Comparison of ENCODE assay signal across 27 cellular contexts in genomic region chr2:127665267-127665893, GRCh38. TPM values are rescaled to one million over a fixed set of nuclear protein-coding genes. Genes with fewer than 3 reads are reported as not detected.
DNase-seq lines count a peak whose midpoint lies in the region; ATAC-seq and TF ChIP-seq lines count a peak whose summit lies in the region.
"Had no signal": no experiment of that assay in that cellular context is flagged by ENCODE, and none has a peak within 500 bp of the region (broad histone marks: within the 10 kb centered on the region; RNA-seq: fewer than 3 reads in every experiment).

No MANE protein-coding gene starts in this region.

- H3K4me1 ChIP-seq in right cardiac atrium (ENCODE audit: control insufficient read depth, insufficient read depth, low read length) (peaks cover 27% of the 10 kb centered on the region), esophagus squamous epithelium (peaks cover 16 to 73% (median 38%) of the 10 kb centered on the region in 3 donors), psoas muscle (peaks cover 6% of the 10 kb centered on the region), upper lobe of left lung (peaks cover 28 to 52% (median 38%) of the 10 kb centered on the region in 4 donors)
- H3K4me1 ChIP-seq: BLaER1 had no signal

- intact Hi-C loops in right cardiac atrium (cut with DNase I) (no loop called here), Right ventricle myocardium superior (cut with DNase I) (no loop called here), esophagus squamous epithelium (cut with DNase I) (no loop called here), psoas muscle (cut with DNase I) (no loop called here)

- TF ChIP-seq CTCF in esophagus squamous epithelium (IDR thresholded peaks at IDR 0.05) (no peak), psoas muscle (IDR thresholded peaks at IDR 0.05) (no peak), upper lobe of left lung (IDR thresholded peaks at IDR 0.05) (no peak), RWPE1 (conservative IDR thresholded peaks at IDR 0.05; ENCODE audit: low read depth) (no peak)

- H3K27ac ChIP-seq in right cardiac atrium (ENCODE audit: low read length) (peak overlapping the region; percentile 94), esophagus squamous epithelium (peak overlapping the region; percentile 58 to 85 (median 69)), psoas muscle (peak overlapping the region; percentile 61), upper lobe of left lung (peak overlapping the region; percentile 81 to 89 (median 86)), RWPE1 (no peak overlapping the region)
- H3K27ac ChIP-seq: BLaER1 had no signal

- H3K27me3 ChIP-seq in right cardiac atrium (ENCODE audit: control insufficient read depth, insufficient read depth), result no peaks in the 10 kb centered on the region
- peaks cover 0 to 23% (median 0%) of the 10 kb centered on the region in 4 donors for H3K27me3 ChIP-seq in esophagus squamous epithelium
- H3K27me3 ChIP-seq in psoas muscle (ENCODE audit: insufficient read depth in 3 of 3, low read length in 2 of 3), result peaks cover 0 to 1% (median 0%) of the 10 kb centered on the region in 3 donors
- peaks cover 0 to 6% (median under 1%) of the 10 kb centered on the region in 4 donors for H3K27me3 ChIP-seq in upper lobe of left lung

- ATAC-seq in right cardiac atrium, result no peak
- no peak for ATAC-seq in Right ventricle myocardium superior (ENCODE audit: poor library complexity)
- ATAC-seq in psoas muscle, result no peak
- ATAC-seq in upper lobe of left lung (ENCODE audit: low FRiP score in 2 of 2), result no peak
- no peak for ATAC-seq in HG03378 (IDR thresholded peaks at IDR 0.05; ENCODE audit: unreplicated experiment)
- ATAC-seq: activated T-cell treated with anti-CD3 and anti-CD28 coated beads, Interleukin-2, amount 50 U/mL, for 4 hours; GM12878; stimulated activated naive CD8-positive, alpha-beta T cell treated with anti-CD3 and anti-CD28 coated beads, Interleukin-15, amount 100 ng/mL, for 72 hours had no signal

- H3K9me3 ChIP-seq in right cardiac atrium (ENCODE audit: control insufficient read depth, low read length) (no peaks in the 10 kb centered on the region), esophagus squamous epithelium (no peaks in the 10 kb centered on the region), psoas muscle (no peaks in the 10 kb centered on the region), upper lobe of left lung (no peaks in the 10 kb centered on the region)

- POLR2A ChIA-PET in RWPE1 (lab: Yijun Ruan, JAX; ENCODE audit: low non-redundant PET), result no interaction called here

- DNase-seq in right cardiac atrium, result no peak
- DNase-seq in Right ventricle myocardium superior, result no peak
- DNase-seq in esophagus squamous epithelium (lab: John Stamatoyannopoulos, UW), result no peak
- no peak for DNase-seq in psoas muscle
- peak in 1 of 2 donors; percentile 7 for DNase-seq in upper lobe of left lung
- no peak for DNase-seq in RWPE1 (ENCODE audit: low spot score)
- no peak for DNase-seq in cerebellar cortex (ENCODE audit: low spot score)
- DNase-seq: ACHN; activated CD8-positive, alpha-beta memory T cell treated with anti-CD3 and anti-CD28 coated beads for 24 hours; activated naive CD4-positive, alpha-beta T cell treated with anti-CD3 and anti-CD28 coated beads for 36 hours; activated T-cell treated with anti-CD3 and anti-CD28 coated beads, Interleukin-2, amount 50 U/mL, for 4 hours; amygdala; COR-L47; DND-41; effector CD8-positive, alpha-beta T cell; glutamatergic neuron; KG1; NCI-H187; NCI-H2227 treated with DMSO at 0.1 percent for 48 hours; NCI-H82; SHP77 treated with DMSO at 0.1 percent for 48 hours; stimulated activated CD4-positive, alpha-beta T cell treated with anti-CD3 and anti-CD28 coated beads, Interleukin-12 subunit alpha, Interleukin-12 subunit beta, amount 100 ng/mL, for 4 hours; stimulated activated naive CD8-positive, alpha-beta T cell treated with anti-CD3 and anti-CD28 coated beads, Interleukin-15, amount 100 ng/mL, for 72 hours had no signal

- CTCF ChIA-PET in RWPE1 (lab: Yijun Ruan, JAX), result no interaction called here

- H3K36me3 ChIP-seq in esophagus squamous epithelium (no peaks in the 10 kb centered on the region), psoas muscle (ENCODE audit: insufficient read depth in 1 of 2, low read depth in 1 of 2) (no peaks in the 10 kb centered on the region), upper lobe of left lung (peaks cover 0 to 8% (median 0%) of the 10 kb centered on the region in 4 donors)

- TF ChIP-seq POLR2A in esophagus squamous epithelium (IDR thresholded peaks at IDR 0.05), result no peak
- TF ChIP-seq POLR2A in upper lobe of left lung (IDR thresholded peaks at IDR 0.05), result no peak

- 79% methylated on average over 8 of the region's 8 CpGs for WGBS in right cardiac atrium
- 63 to 67% methylated on average over 6 to 8 of the region's 8 CpGs for WGBS in esophagus squamous epithelium, 2 donors
- 84 to 87% (median 85%) methylated on average over 8 of the region's 8 CpGs for WGBS in psoas muscle, 3 donors
- 84 to 86% methylated on average over 7 to 8 of the region's 8 CpGs for WGBS in upper lobe of left lung, 2 donors

- no peak overlapping the region for H3K4me3 ChIP-seq in right cardiac atrium (ENCODE audit: low read length)
- peak overlapping the region in 1 of 4 donors; percentile 60 for H3K4me3 ChIP-seq in esophagus squamous epithelium
- no peak overlapping the region for H3K4me3 ChIP-seq in psoas muscle
- peak overlapping the region in 1 of 4 donors; percentile 47 for H3K4me3 ChIP-seq in upper lobe of left lung
- H3K4me3 ChIP-seq: GM12878 had no signal

- TF ChIP-seq EP300 in upper lobe of left lung (IDR thresholded peaks at IDR 0.05), result no peak

RNA-seq across cellular contexts. Expression of gene LIMS2, which starts 9.9 kb away (rescaled TPM):
- total RNA-seq in right cardiac atrium, result 100 to 1,000 TPM; 163 to 224 (median 209) TPM
- 178 TPM for polyA plus RNA-seq in right cardiac atrium
- total RNA-seq in Right ventricle myocardium superior, result 237 TPM
- total RNA-seq in esophagus squamous epithelium, result 10 to 100 TPM in 1 of 4 donors, 1 to 10 TPM in 3; 2.4 to 29.6 (median 5.9) TPM
- 10 to 100 TPM in 3 of 4 donors, 1 to 10 TPM in 1; 9.3 to 31.8 (median 20.5) TPM for total RNA-seq in psoas muscle
- 10 to 100 TPM; 12.1 to 16.4 (median 12.9) TPM for polyA plus RNA-seq in psoas muscle
- total RNA-seq in upper lobe of left lung, result 100 to 1,000 TPM in 4 of 6 donors, 10 to 100 TPM in 2; 33.6 to 169 (median 109) TPM

RNA-seq across cellular contexts. Expression of gene GPR17, which starts 19.4 kb away (rescaled TPM):
- total RNA-seq in right cardiac atrium (under 1 TPM in 2 of 4 donors, not detected in 2; 0.31 to 0.40 TPM), Right ventricle myocardium superior (not detected), esophagus squamous epithelium (not detected), psoas muscle (under 1 TPM in 1 of 4 donors, not detected in 3; 0.17 TPM), upper lobe of left lung (under 1 TPM in 3 of 6 donors, not detected in 3; 0.17 to 0.46 (median 0.24) TPM)
- polyA plus RNA-seq in right cardiac atrium (4.0 TPM), psoas muscle (under 1 TPM; 0.14 to 0.35 (median 0.21) TPM)
- total RNA-seq: activated naive CD4-positive, alpha-beta T cell treated with anti-CD3 and anti-CD28 coated beads for 36 hours; activated T-cell treated with anti-CD3 and anti-CD28 coated beads, Interleukin-2, amount 50 U/mL, for 4 hours; GM12878; renal cortical epithelial cell had no signal
- polyA plus RNA-seq: GM12878 had no signal

RNA-seq across cellular contexts. Expression of gene SFT2D3, which starts 35.9 kb away (rescaled TPM):
- total RNA-seq in right cardiac atrium, result 1 to 10 TPM; 3.6 to 5.0 (median 4.4) TPM
- 3.3 TPM for polyA plus RNA-seq in right cardiac atrium
- 3.2 TPM for total RNA-seq in Right ventricle myocardium superior
- total RNA-seq in esophagus squamous epithelium, result 10 to 100 TPM in 1 of 4 donors, 1 to 10 TPM in 3; 3.3 to 10.5 (median 5.9) TPM
- total RNA-seq in psoas muscle, result 1 to 10 TPM; 1.6 to 3.7 (median 2.1) TPM
- polyA plus RNA-seq in psoas muscle, result 1 to 10 TPM; 1.5 to 4.1 (median 2.5) TPM
- 10 to 100 TPM in 2 of 6 donors, 1 to 10 TPM in 4; 6.4 to 13.1 (median 9.1) TPM for total RNA-seq in upper lobe of left lung
